In genomic region chr7:151411551-151411950, GRCh38 we compare ENCODE assay signal across 13 cellular contexts. TPM values are rescaled to one million over a fixed set of nuclear protein-coding genes. Genes with fewer than 3 reads are reported as not detected.
A peak's percentile ranks its signal among the peaks of the same experiment; 100 is the strongest.
DNase-seq lines count a peak whose midpoint lies in the region; ATAC-seq and TF ChIP-seq lines count a peak whose summit lies in the region.
"Had no signal": no experiment of that assay in that cellular context is flagged by ENCODE, and none has a peak within 500 bp of the region (broad histone marks: within the 10 kb centered on the region; RNA-seq: fewer than 3 reads in every experiment).

No MANE protein-coding gene starts in this region.

- TF ChIP-seq POLR2A in thyroid gland (IDR thresholded peaks at IDR 0.05): no peak

- H3K9me3 Mint-ChIP-seq in endodermal cell: no peaks in the 10 kb centered on the region
- peaks cover 5% of the 10 kb centered on the region for H3K9me3 Mint-ChIP-seq in activated T-cell treated with anti-CD3 and anti-CD28 coated beads, Interleukin-2, amount 50 U/mL, for 4 hours

- H3K27ac Mint-ChIP-seq in endodermal cell: no peak overlapping the region

- H3K27me3 ChIP-seq in OCI-LY1 (ENCODE audit: insufficient read depth, low read length) (0 out of 2 replicates have a peak, but pooled peaks cover 5% of the 10 kb centered on the region), endodermal cell (ENCODE audit: control insufficient read depth, insufficient read depth, low read length, poor library complexity, severe bottlenecking) (no peaks in the 10 kb centered on the region), thyroid gland (no peaks in the 10 kb centered on the region)

- DNase-seq in NOMO-1 (lab: John Stamatoyannopoulos, UW; ENCODE audit: unreplicated experiment in 2 of 2) (peak; percentile 19 to 37), NOMO-1 treated with dmso at 0.1 percent for 144 hours (lab: John Stamatoyannopoulos, UW; ENCODE audit: unreplicated experiment) (no peak), endodermal cell (no peak), thyroid gland (peak; percentile 70 to 71), GM20000 (ENCODE audit: low spot score) (no peak), coronary artery (ENCODE audit: low spot score) (no peak)
- DNase-seq in activated T-cell treated with anti-CD3 and anti-CD28 coated beads, Interleukin-2, amount 50 U/mL, for 4 hours: no peak
- DNase-seq: foreskin melanocyte, NCI-H1105, occipital lobe had no signal

- H4K20me1 ChIP-seq in OCI-LY1 (ENCODE audit: insufficient read depth, low read length): no peaks in the 10 kb centered on the region

- no peak overlapping the region for H2AFZ ChIP-seq in OCI-LY1 (ENCODE audit: low read length)

- H3K27me3 Mint-ChIP-seq in endodermal cell (ENCODE audit: insufficient read depth): peaks cover 16% of the 10 kb centered on the region
- peaks cover 30% of the 10 kb centered on the region for H3K27me3 Mint-ChIP-seq in activated T-cell treated with anti-CD3 and anti-CD28 coated beads, Interleukin-2, amount 50 U/mL, for 4 hours (ENCODE audit: low read depth)

- no peaks in the 10 kb centered on the region for H3K79me2 ChIP-seq in OCI-LY1 (ENCODE audit: insufficient read depth, low read length)

- TF ChIP-seq CTCF in OCI-LY1 (IDR thresholded peaks at IDR 0.05; ENCODE audit: low read length) (peak; percentile 37; the same call in 1 of the 2 replicates), endodermal cell (conservative IDR thresholded peaks at IDR 0.05) (no peak), thyroid gland (IDR thresholded peaks at IDR 0.05) (no peak), GM20000 (IDR thresholded peaks at IDR 0.05; ENCODE audit: extremely low read depth, missing control alignments) (no peak), coronary artery (IDR thresholded peaks at IDR 0.05) (no peak)

- H3K4me3 Mint-ChIP-seq in endodermal cell: peak overlapping the region; percentile 76
- H3K4me3 Mint-ChIP-seq in activated T-cell treated with anti-CD3 and anti-CD28 coated beads, Interleukin-2, amount 50 U/mL, for 4 hours: no peak overlapping the region

- 73 to 83% methylated on average over 4 to 6 of the region's 6 CpGs for WGBS in endodermal cell (ENCODE audit: insufficient coverage in 1 of 2, insufficient read length in 1 of 2), 2 experiments
- WGBS in thyroid gland, 2 donors: 74 to 81% methylated on average over 6 of the region's 6 CpGs

- ATAC-seq in activated T-cell treated with anti-CD3 and anti-CD28 coated beads, Interleukin-2, amount 50 U/mL, for 4 hours: no peak

- H3K36me3 Mint-ChIP-seq in endodermal cell (ENCODE audit: low read depth): peaks cover 29% of the 10 kb centered on the region
- no peaks in the 10 kb centered on the region for H3K36me3 Mint-ChIP-seq in activated T-cell treated with anti-CD3 and anti-CD28 coated beads, Interleukin-2, amount 50 U/mL, for 4 hours (ENCODE audit: insufficient read depth)

- H3K4me3 ChIP-seq in OCI-LY1 (ENCODE audit: low read depth, low read length, poor library complexity, severe bottlenecking): no peak overlapping the region
- H3K4me3 ChIP-seq in endodermal cell (ENCODE audit: low read length): peak overlapping the region; percentile 92
- no peak overlapping the region for H3K4me3 ChIP-seq in thyroid gland (replicated peaks in 1 of 3)
- no peak overlapping the region for H3K4me3 ChIP-seq in coronary artery
- H3K4me3 ChIP-seq: Peyer's patch had no signal

- no peaks in the 10 kb centered on the region for H3K9me3 ChIP-seq in OCI-LY1 (ENCODE audit: low read length)
- H3K9me3 ChIP-seq in endodermal cell (ENCODE audit: control insufficient read depth, low read length): no peaks in the 10 kb centered on the region
- no peaks in the 10 kb centered on the region for H3K9me3 ChIP-seq in thyroid gland
- H3K9me3 ChIP-seq: Peyer's patch had no signal

- H3K27ac ChIP-seq in OCI-LY1 (ENCODE audit: low read depth, low read length, poor library complexity, severe bottlenecking) (no peak overlapping the region), endodermal cell (ENCODE audit: low read depth, low read length) (no peak overlapping the region), thyroid gland (peak overlapping the region in 2 of 3 donors; percentile 0 to 97), coronary artery (no peak overlapping the region)
- H3K27ac ChIP-seq: Peyer's patch had no signal

- H3K9me2 ChIP-seq in OCI-LY1 (ENCODE audit: low read depth, low read length): no peaks in the 10 kb centered on the region

- no peak overlapping the region for H3K9ac ChIP-seq in OCI-LY1 (ENCODE audit: low read length)
- H3K9ac ChIP-seq in endodermal cell (ENCODE audit: extremely low read depth, low read length, poor library complexity, severe bottlenecking): no peak overlapping the region

- no peaks in the 10 kb centered on the region for H3F3A ChIP-seq in OCI-LY1 (ENCODE audit: insufficient read depth, low read length)

- no peaks in the 10 kb centered on the region for H3K36me3 ChIP-seq in OCI-LY1 (ENCODE audit: insufficient read depth, low read length)
- peaks cover 8% of the 10 kb centered on the region for H3K36me3 ChIP-seq in endodermal cell (ENCODE audit: control insufficient read depth, insufficient read depth, low read length)
- H3K36me3 ChIP-seq in thyroid gland: no peaks in the 10 kb centered on the region
- H3K36me3 ChIP-seq: Peyer's patch had no signal

- intact Hi-C loops in thyroid gland (cut with DNase I): no loop called here

- H3K4me1 ChIP-seq in OCI-LY1 (ENCODE audit: insufficient read depth, low read length, severe bottlenecking) (peaks cover 11% of the 10 kb centered on the region), endodermal cell (ENCODE audit: control insufficient read depth, insufficient read depth, low read length) (peaks cover 12% of the 10 kb centered on the region), thyroid gland (peaks cover 8 to 35% of the 10 kb centered on the region in 2 donors)

- peaks cover 30% of the 10 kb centered on the region for H3K4me1 Mint-ChIP-seq in endodermal cell
- peaks cover 48% of the 10 kb centered on the region for H3K4me1 Mint-ChIP-seq in activated T-cell treated with anti-CD3 and anti-CD28 coated beads, Interleukin-2, amount 50 U/mL, for 4 hours (ENCODE audit: low read depth)

- H3K4me2 ChIP-seq in OCI-LY1 (ENCODE audit: low read length): no peak overlapping the region

RNA-seq across cellular contexts. Expression of gene WDR86, which starts 1.7 kb away (rescaled TPM):
- total RNA-seq in endodermal cell (10 to 100 TPM; 83.3 to 94.2 TPM), thyroid gland (100 to 1,000 TPM in 3 of 4 donors, 10 to 100 TPM in 1; 99.5 to 203 (median 142) TPM)
- 19.3 TPM for polyA plus RNA-seq in endodermal cell (2013, experiment 1 of 2)
- 21.2 TPM for polyA plus RNA-seq in endodermal cell (2013, experiment 2 of 2)
- total RNA-seq in activated T-cell treated with anti-CD3 and anti-CD28 coated beads, Interleukin-2, amount 50 U/mL, for 4 hours: under 1 TPM; 0.27 to 0.46 (median 0.37) TPM
- total RNA-seq: dermis microvascular lymphatic vessel endothelial cell had no signal

RNA-seq across cellular contexts. Expression of gene CRYGN, which starts 28.4 kb away (rescaled TPM):
- total RNA-seq in endodermal cell (1 to 10 TPM; 2.3 to 4.4 TPM), thyroid gland (10 to 100 TPM; 16.4 to 45.5 (median 24.5) TPM)
- 0.61 TPM for polyA plus RNA-seq in endodermal cell (2013, experiment 1 of 2)
- polyA plus RNA-seq in endodermal cell (2013, experiment 2 of 2): not detected
- not detected for total RNA-seq in activated T-cell treated with anti-CD3 and anti-CD28 coated beads, Interleukin-2, amount 50 U/mL, for 4 hours
- total RNA-seq: dermis microvascular lymphatic vessel endothelial cell, occipital lobe, Peyer's patch had no signal

Comparison
In these comparisons a context has a peak if more than half of its experiments do, and no peak if none do; other contexts are left out.
1. DNase-seq: peak in NOMO-1 (2 of 2) and thyroid gland (2 of 2); none in NOMO-1 treated with dmso at 0.1 percent for 144 hours (single experiment), endodermal cell (single experiment), activated T-cell treated with anti-CD3 and anti-CD28 coated beads, Interleukin-2, amount 50 U/mL, for 4 hours (single experiment), GM20000 (single experiment) and coronary artery (single experiment).
2. H3K27ac ChIP-seq: peak in thyroid gland (2 of 3); none in OCI-LY1 (single experiment), endodermal cell (single experiment) and coronary artery (0 of 2).
3. RNA of gene WDR86, which starts 1.7 kb away (total RNA-seq): 99.5 to 203 TPM in thyroid gland and 83.3 to 94.2 TPM in endodermal cell; 0.27 to 0.46 TPM in activated T-cell treated with anti-CD3 and anti-CD28 coated beads, Interleukin-2, amount 50 U/mL, for 4 hours; every median in the first group is over 10 times any median in the second.